In genomic region chr20:35641743-35642142, GRCh38 we compare ENCODE assay signal across 9 cellular contexts.
"Had no signal": no experiment of that assay in that cellular context is flagged by ENCODE, and none has a peak within 500 bp of the region (broad histone marks: within the 10 kb centered on the region; RNA-seq: fewer than 3 reads in every experiment).

No MANE protein-coding gene starts in this region.

- H3K27ac ChIP-seq: brain microvascular endothelial cell, parathyroid adenoma had no signal

- H3K4me1 ChIP-seq: parathyroid adenoma had no signal

- H3K4me3 Mint-ChIP-seq: activated T-helper 17 cell treated with anti-CD3 and anti-CD28 coated beads, Interleukin-2, amount 50 U/mL, for 72 hours; WTC11 had no signal

- H3K27me3 Mint-ChIP-seq: activated T-helper 17 cell treated with anti-CD3 and anti-CD28 coated beads, Interleukin-2, amount 50 U/mL, for 72 hours had no signal

- ATAC-seq: activated T-helper 17 cell treated with anti-CD3 and anti-CD28 coated beads, Interleukin-2, amount 50 U/mL, for 72 hours; esophagus mucosa; WTC11 had no signal

- H3K36me3 ChIP-seq: brain microvascular endothelial cell had no signal

- DNase-seq: activated CD4-positive, alpha-beta T cell treated with anti-CD3 and anti-CD28 coated beads for 48 hours; activated naive CD4-positive, alpha-beta T cell treated with anti-CD3 and anti-CD28 coated beads, Interleukin-2, amount 50 U/mL, for 16 hours; brain microvascular endothelial cell; stimulated activated CD4-positive, alpha-beta T cell treated with anti-CD3 and anti-CD28 coated beads, Interleukin-15, amount 100 ng/mL, for 24 hours; stimulated activated CD4-positive, alpha-beta T cell treated with anti-CD3 and anti-CD28 coated beads, Interleukin-4, amount 100 ng/mL, for 4 hours had no signal

- H3K27me3 ChIP-seq: brain microvascular endothelial cell had no signal

- H3K9me3 Mint-ChIP-seq: activated T-helper 17 cell treated with anti-CD3 and anti-CD28 coated beads, Interleukin-2, amount 50 U/mL, for 72 hours; WTC11 had no signal

- H3K36me3 Mint-ChIP-seq: WTC11 had no signal
